ENCODE assay signal across 8 cellular contexts in genomic region chr22:25085930-25086901, GRCh38.
DNase-seq lines count a peak whose midpoint lies in the region; ATAC-seq lines count a peak whose summit lies in the region.

No MANE protein-coding gene starts in this region.

- no peaks in the 10 kb centered on the region for H3K27me3 Mint-ChIP-seq in activated T-helper 1 cell treated with anti-CD3 and anti-CD28 coated beads, Interleukin-12 subunit alpha, Interleukin-12 subunit beta, Interleukin-2, Interleukin-4 antibody, amounts not matched to agents 30 ng/mL and 10 ng/mL and 1 ng/mL, durations not matched to agents 14 hours and 24 hours and 36 hours (ENCODE audit: insufficient read depth)
- H3K27me3 Mint-ChIP-seq in natural killer cell treated with Interleukin-12 subunit alpha and Interleukin-12 subunit beta and Interleukin-15 and Interleukin-18, amount 100 ng/mL, for 72 hours, result no peaks in the 10 kb centered on the region

- H3K4me3 Mint-ChIP-seq in activated T-helper 1 cell treated with anti-CD3 and anti-CD28 coated beads, Interleukin-12 subunit alpha, Interleukin-12 subunit beta, Interleukin-2, Interleukin-4 antibody, amounts not matched to agents 30 ng/mL and 10 ng/mL and 1 ng/mL, durations not matched to agents 14 hours and 24 hours and 36 hours, result peak overlapping the region; percentile 56
- peak overlapping the region; percentile 58 for H3K4me3 Mint-ChIP-seq in natural killer cell treated with Interleukin-12 subunit alpha and Interleukin-12 subunit beta and Interleukin-15 and Interleukin-18, amount 100 ng/mL, for 72 hours

- ATAC-seq in GM18907 (IDR thresholded peaks at IDR 0.05; ENCODE audit: unreplicated experiment) (peak; percentile 84), HG02870 (IDR thresholded peaks at IDR 0.05; ENCODE audit: unreplicated experiment) (peak; percentile 69), HG02885 (IDR thresholded peaks at IDR 0.05; ENCODE audit: poor library complexity, unreplicated experiment) (no peak)
- ATAC-seq in natural killer cell treated with Interleukin-12 subunit alpha and Interleukin-12 subunit beta and Interleukin-15 and Interleukin-18, amount 100 ng/mL, for 72 hours, result peak; percentile 89 to 91

- no peak for DNase-seq in activated T-helper 1 cell treated with anti-CD3 and anti-CD28 coated beads, Interleukin-12 subunit alpha, Interleukin-12 subunit beta, Interleukin-2, Interleukin-4 antibody, amounts not matched to agents 30 ng/mL and 10 ng/mL and 1 ng/mL, durations not matched to agents 14 hours and 24 hours and 36 hours (ENCODE audit: low spot score)
- no peak for DNase-seq in natural killer cell treated with Interleukin-12 subunit alpha and Interleukin-12 subunit beta and Interleukin-15 and Interleukin-18, amount 100 ng/mL, for 72 hours (ENCODE audit: low spot score)
- DNase-seq in iPS-NIHi7 (ENCODE audit: extremely low spot score), result no peak
- no peak for DNase-seq in NCI-H2029 treated with DMSO at 0.1 percent for 48 hours (lab: John Stamatoyannopoulos, UW)
- no peak for DNase-seq in stimulated activated CD4-positive, alpha-beta T cell treated with anti-CD3 and anti-CD28 coated beads, Interleukin-4, amount 100 ng/mL, for 1 hour

- H3K27ac Mint-ChIP-seq in activated T-helper 1 cell treated with anti-CD3 and anti-CD28 coated beads, Interleukin-12 subunit alpha, Interleukin-12 subunit beta, Interleukin-2, Interleukin-4 antibody, amounts not matched to agents 30 ng/mL and 10 ng/mL and 1 ng/mL, durations not matched to agents 14 hours and 24 hours and 36 hours, result peak overlapping the region; percentile 79
- peak overlapping the region; percentile 66 to 74 for H3K27ac Mint-ChIP-seq in natural killer cell treated with Interleukin-12 subunit alpha and Interleukin-12 subunit beta and Interleukin-15 and Interleukin-18, amount 100 ng/mL, for 72 hours

- peaks cover 16% of the 10 kb centered on the region for H3K36me3 Mint-ChIP-seq in activated T-helper 1 cell treated with anti-CD3 and anti-CD28 coated beads, Interleukin-12 subunit alpha, Interleukin-12 subunit beta, Interleukin-2, Interleukin-4 antibody, amounts not matched to agents 30 ng/mL and 10 ng/mL and 1 ng/mL, durations not matched to agents 14 hours and 24 hours and 36 hours (ENCODE audit: low read depth)
- H3K36me3 Mint-ChIP-seq in natural killer cell treated with Interleukin-12 subunit alpha and Interleukin-12 subunit beta and Interleukin-15 and Interleukin-18, amount 100 ng/mL, for 72 hours, result no peaks in the 10 kb centered on the region

- intact Hi-C loops in activated T-helper 1 cell treated with anti-CD3 and anti-CD28 coated beads, Interleukin-12 subunit alpha, Interleukin-12 subunit beta, Interleukin-2, Interleukin-4 antibody, amounts not matched to agents 30 ng/mL and 10 ng/mL and 1 ng/mL, durations not matched to agents 14 hours and 24 hours and 36 hours (cut with micrococcal nuclease), result loop anchor here (1.0 to 2.0 kb wide), 5 partner anchors 10 to 1587 kb away; no protein-coding TSS in a partner anchor

- peaks cover 71% of the 10 kb centered on the region for H3K4me1 Mint-ChIP-seq in activated T-helper 1 cell treated with anti-CD3 and anti-CD28 coated beads, Interleukin-12 subunit alpha, Interleukin-12 subunit beta, Interleukin-2, Interleukin-4 antibody, amounts not matched to agents 30 ng/mL and 10 ng/mL and 1 ng/mL, durations not matched to agents 14 hours and 24 hours and 36 hours (ENCODE audit: low read depth)
- peaks cover 45 to 50% of the 10 kb centered on the region in 2 donors for H3K4me1 Mint-ChIP-seq in natural killer cell treated with Interleukin-12 subunit alpha and Interleukin-12 subunit beta and Interleukin-15 and Interleukin-18, amount 100 ng/mL, for 72 hours (ENCODE audit: low read depth in 2 of 2)

- no peaks in the 10 kb centered on the region for H3K9me3 Mint-ChIP-seq in activated T-helper 1 cell treated with anti-CD3 and anti-CD28 coated beads, Interleukin-12 subunit alpha, Interleukin-12 subunit beta, Interleukin-2, Interleukin-4 antibody, amounts not matched to agents 30 ng/mL and 10 ng/mL and 1 ng/mL, durations not matched to agents 14 hours and 24 hours and 36 hours
- H3K9me3 Mint-ChIP-seq in natural killer cell treated with Interleukin-12 subunit alpha and Interleukin-12 subunit beta and Interleukin-15 and Interleukin-18, amount 100 ng/mL, for 72 hours, result no peaks in the 10 kb centered on the region
